In the genomic region with DNA sequence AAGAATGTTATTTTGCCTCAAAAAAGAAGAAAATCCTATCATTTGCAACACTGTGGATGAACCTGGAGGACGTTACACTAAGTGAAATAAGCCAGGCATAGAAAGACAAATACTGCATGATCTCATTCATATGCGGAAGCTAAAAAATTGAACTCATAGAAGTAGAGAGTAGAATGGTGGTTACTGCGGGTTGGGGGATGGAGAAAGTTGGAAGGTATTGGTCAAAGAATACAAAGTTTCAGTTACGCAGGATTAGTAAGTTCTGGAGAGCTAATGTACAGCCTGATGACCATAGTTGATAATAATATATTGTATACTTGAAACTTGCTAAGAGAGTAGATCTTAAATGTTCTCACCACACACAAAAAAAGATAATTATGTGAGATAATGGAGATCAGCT, we compare ENCODE assay signal across 13 cellular contexts. TPM values are rescaled to one million over a fixed set of nuclear protein-coding genes. Genes with fewer than 3 reads are reported as not detected.
"Had no signal": no experiment of that assay in that cellular context is flagged by ENCODE, and none has a peak within 500 bp of the region (broad histone marks: within the 10 kb centered on the region; RNA-seq: fewer than 3 reads in every experiment).

No MANE protein-coding gene starts in this region.

- DNase-seq: H9, HCEC 1CT, HFFc6, Karpas-422, KBM-7 had no signal

- ATAC-seq: GM23338, HepG2 had no signal

- H3K27ac ChIP-seq: HL-60, KMS-11 had no signal

- H3K4me2 ChIP-seq: GM23338, KMS-11 had no signal

- H3K4me3 ChIP-seq: GM23338 had no signal

- H2AFZ ChIP-seq: GM23338 had no signal

- FAIRE-seq: H1, H54, HepG2 had no signal

- H3K9ac ChIP-seq: KMS-11 had no signal

RNA-seq across cellular contexts. Expression of gene GALNT5, which starts 5.0 kb away (rescaled TPM):
- total RNA-seq: HepG2, HT1080 had no signal
- polyA plus RNA-seq: HepG2, IgD-negative memory B cell had no signal
